Comparison of ENCODE assay signal across 9 cellular contexts in genomic region chr16:57628008-57628781, GRCh38. TPM values are rescaled to one million over a fixed set of nuclear protein-coding genes. Genes with fewer than 3 reads are reported as not detected.
A peak's percentile ranks its signal among the peaks of the same experiment; 100 is the strongest.
DNase-seq lines count a peak whose midpoint lies in the region; ATAC-seq and TF ChIP-seq lines count a peak whose summit lies in the region.
"Had no signal": no experiment of that assay in that cellular context is flagged by ENCODE, and none has a peak within 500 bp of the region (broad histone marks: within the 10 kb centered on the region; RNA-seq: fewer than 3 reads in every experiment).

Gene ADGRG1 (plus strand): TSS chr16:57628630. CDS start chr16:57650288, 21,658 bp downstream.

- H3K9me2 ChIP-seq in PC-9 (ENCODE audit: insufficient read depth): no peaks in the 10 kb centered on the region

- H3K27ac Mint-ChIP-seq in activated naive CD8-positive, alpha-beta T cell treated with anti-CD3 and anti-CD28 coated beads, Interleukin-2, amount 50 U/mL, for 24 hours: no peak within 1 kb of the TSS

- H3F3A ChIP-seq in PC-9 (ENCODE audit: insufficient read depth, low read depth): peaks cover 45% of the 10 kb centered on the region

- DNase-seq in DMS53 (lab: John Stamatoyannopoulos, UW) (peak; percentile 31), DMS53 treated with DMSO at 0.1 percent for 48 hours (lab: John Stamatoyannopoulos, UW; ENCODE audit: unreplicated experiment) (no peak), PC-9 (peak; percentile 86 to 89), head of caudate nucleus (peak; percentile 65 to 96 (median 83)), osteoblast (ENCODE audit: insufficient read length, low spot score, missing footprints) (peak; percentile 99), upper lobe of left lung (peak; percentile 60 to 88)
- DNase-seq in activated naive CD8-positive, alpha-beta T cell treated with anti-CD3 and anti-CD28 coated beads, Interleukin-2, amount 50 U/mL, for 24 hours: peak; percentile 72

- peak within 1 kb of the TSS; percentile 75 for H3K27ac ChIP-seq in PC-9
- peak within 1 kb of the TSS; percentile 98 for H3K27ac ChIP-seq in osteoblast (ENCODE audit: low read depth, low read length)
- H3K27ac ChIP-seq in upper lobe of left lung: peak within 1 kb of the TSS; percentile 70 to 85 (median 84)
- H3K27ac ChIP-seq: 22Rv1 had no signal

- TF ChIP-seq EP300 in upper lobe of left lung (IDR thresholded peaks at IDR 0.05): peak in 1 of 4 donors; percentile 47

- TF ChIP-seq POLR2A in upper lobe of left lung (IDR thresholded peaks at IDR 0.05): peak in 2 of 4 donors; percentile 62 to 79

- intact Hi-C loops in PC-9 (cut with micrococcal nuclease; ENCODE audit: unreplicated experiment): loop anchor here (1.0 kb wide), 1 partner anchor 15 kb away; no protein-coding TSS in a partner anchor
- intact Hi-C loops in head of caudate nucleus (cut with DNase I): no loop called here

- peaks cover 13% of the 10 kb centered on the region for H3K27me3 Mint-ChIP-seq in activated naive CD8-positive, alpha-beta T cell treated with anti-CD3 and anti-CD28 coated beads, Interleukin-2, amount 50 U/mL, for 24 hours

- peak within 1 kb of the TSS; percentile 81 for H3K4me2 ChIP-seq in PC-9
- H3K4me2 ChIP-seq in osteoblast (ENCODE audit: insufficient read depth, low read length): peak within 1 kb of the TSS; percentile 80

- H4K20me1 ChIP-seq in PC-9 (ENCODE audit: insufficient read depth) (peaks cover 16% of the 10 kb centered on the region), osteoblast (ENCODE audit: insufficient read depth, low read length) (no peaks in the 10 kb centered on the region)

- POLR2A ChIA-PET in PC-9 (lab: Charles Lee; ENCODE audit: unreplicated experiment): interaction anchor here (0.6 to 1.0 kb wide), 4 partner anchors 9 to 497 kb away, joined by 3 to 17 read pairs (median 6); no protein-coding TSS in a partner anchor

- CTCF ChIA-PET in PC-9 (lab: Charles Lee): interaction anchor here (1.7 to 2.1 kb wide), 2 partner anchors 28 to 37 kb away, joined by 4 to 6 read pairs; no protein-coding TSS in a partner anchor

- peak within 1 kb of the TSS; percentile 44; the same call in 1 of the 2 replicates for H3K4me3 ChIP-seq in PC-9
- peak within 1 kb of the TSS; percentile 64 for H3K4me3 ChIP-seq in osteoblast (ENCODE audit: insufficient read depth, low read length)
- peak within 1 kb of the TSS; percentile 27 to 51 (median 36) for H3K4me3 ChIP-seq in upper lobe of left lung

- H3K9me3 ChIP-seq in PC-9 (ENCODE audit: insufficient read depth, low read depth) (no peaks in the 10 kb centered on the region), osteoblast (ENCODE audit: low read depth, low read length) (no peaks in the 10 kb centered on the region), upper lobe of left lung (no peaks in the 10 kb centered on the region)

- no peaks in the 10 kb centered on the region for H3K27me3 ChIP-seq in PC-9 (ENCODE audit: insufficient read depth, low read depth)
- H3K27me3 ChIP-seq in osteoblast (ENCODE audit: insufficient read depth, low read length): no peaks in the 10 kb centered on the region
- no peaks in the 10 kb centered on the region for H3K27me3 ChIP-seq in upper lobe of left lung

- TSS peak; percentile 39 for BruUV-seq in PC-9 (replicated peaks; lab: Mats Ljungman, UMichigan)

- no peaks in the 10 kb centered on the region for H3K9me3 Mint-ChIP-seq in activated naive CD8-positive, alpha-beta T cell treated with anti-CD3 and anti-CD28 coated beads, Interleukin-2, amount 50 U/mL, for 24 hours

- peak; percentile 28; the same call in 1 of the 2 replicates for TF ChIP-seq CTCF in PC-9 (conservative IDR thresholded peaks at IDR 0.05)
- TF ChIP-seq CTCF in osteoblast (IDR thresholded peaks at IDR 0.05; ENCODE audit: extremely low read depth, low read depth, low read length): no peak
- peak in 1 of 6 experiments; percentile 13 for TF ChIP-seq CTCF in upper lobe of left lung (IDR thresholded peaks at IDR 0.05)

- peak; percentile 87 for ATAC-seq in activated naive CD8-positive, alpha-beta T cell treated with anti-CD3 and anti-CD28 coated beads, Interleukin-2, amount 50 U/mL, for 24 hours
- ATAC-seq in upper lobe of left lung (ENCODE audit: low FRiP score in 2 of 2) (peak; percentile 76 to 91), GM21515 (IDR thresholded peaks at IDR 0.05; ENCODE audit: unreplicated experiment) (no peak)

- H3K4me1 ChIP-seq in PC-9 (replicated peaks; ENCODE audit: insufficient read depth) (peaks cover 97% of the 10 kb centered on the region), osteoblast (ENCODE audit: insufficient read depth, low read length) (peaks cover 48% of the 10 kb centered on the region), upper lobe of left lung (peaks cover 13 to 26% (median 18%) of the 10 kb centered on the region in 4 donors)

- H3K36me3 ChIP-seq in PC-9 (ENCODE audit: low read depth) (no peaks in the 10 kb centered on the region), osteoblast (ENCODE audit: insufficient read depth, low read length) (no peaks in the 10 kb centered on the region), upper lobe of left lung (no peaks in the 10 kb centered on the region)

- H3K4me1 Mint-ChIP-seq in activated naive CD8-positive, alpha-beta T cell treated with anti-CD3 and anti-CD28 coated beads, Interleukin-2, amount 50 U/mL, for 24 hours: peaks cover 13% of the 10 kb centered on the region

- peaks cover 80% of the 10 kb centered on the region for H3K79me2 ChIP-seq in PC-9 (ENCODE audit: low read depth)
- H3K79me2 ChIP-seq in osteoblast (ENCODE audit: insufficient read depth, low read length): no peaks in the 10 kb centered on the region

- no peaks in the 10 kb centered on the region for H3K36me3 Mint-ChIP-seq in activated naive CD8-positive, alpha-beta T cell treated with anti-CD3 and anti-CD28 coated beads, Interleukin-2, amount 50 U/mL, for 24 hours (ENCODE audit: low read depth)

- 12 to 28% methylated on average over 3 to 27 of the region's 32 CpGs for WGBS in upper lobe of left lung, 2 donors

- H2AFZ ChIP-seq in PC-9: no peak within 1 kb of the TSS
- peak within 1 kb of the TSS; percentile 70 for H2AFZ ChIP-seq in osteoblast (ENCODE audit: low read length)

- H3K4me3 Mint-ChIP-seq in activated naive CD8-positive, alpha-beta T cell treated with anti-CD3 and anti-CD28 coated beads, Interleukin-2, amount 50 U/mL, for 24 hours: peak within 1 kb of the TSS; percentile 33

RNA-seq across cellular contexts. Expression of gene ADGRG1, which starts in this region (rescaled TPM):
- 105 and 131 TPM in 2 replicates for total RNA-seq in PC-9 (2021)
- total RNA-seq in osteoblast: 0.29 and 0.72 TPM in 2 replicates
- total RNA-seq in upper lobe of left lung: 10 to 100 TPM; 34.6 to 89.3 (median 40.4) TPM

Comparison
In these comparisons a context has a peak if more than half of its experiments do, and no peak if none do; other contexts are left out.
1. RNA of gene ADGRG1 (total RNA-seq): 105 to 131 TPM in PC-9 and 34.6 to 89.3 TPM in upper lobe of left lung; 0.29 to 0.72 TPM in osteoblast; every median in the first group is over 10 times any median in the second.
2. Peak in DNase-seq, H3K4me3 ChIP-seq, H3K27ac ChIP-seq and H3K4me2 ChIP-seq in osteoblast; RNA of the gene not detected or under 1 TPM.
3. Peak in every context shown above with its lines, with median percentiles within 50 percentile points of each other: H3K27ac ChIP-seq and H3K4me3 ChIP-seq.